Comparison of ENCODE assay signal across 2 cellular contexts in genomic region chr1:53964109-53964508, GRCh38.
TF ChIP-seq lines count a peak whose summit lies in the region.

No MANE protein-coding gene starts in this region.

TF ChIP-seq in GM23338, 12 proteins besides CTCF, POLR2A, EP300 and RAD21:
- TF ChIP-seq EZH2phosphoT487 (IDR thresholded peaks at IDR 0.05; ENCODE audit: unreplicated experiment) (no peak), REST (IDR thresholded peaks at IDR 0.05; ENCODE audit: unreplicated experiment) (no peak), ZNF114 (CRISPR knock-in tag; IDR thresholded peaks at IDR 0.05) (no peak), ETS1 (IDR thresholded peaks at IDR 0.05) (no peak), ZNF331 (CRISPR knock-in tag; IDR thresholded peaks at IDR 0.05; ENCODE audit: low read depth) (no peak), STAT1 (IDR thresholded peaks at IDR 0.05; ENCODE audit: unreplicated experiment) (no peak)

TF ChIP-seq in IMR-90, 13 proteins besides CTCF, POLR2A, EP300 and RAD21:
- no peak for TF ChIP-seq MAFK (IDR thresholded peaks at IDR 0.05; ENCODE audit: low read depth, low read length)
- no peak for TF ChIP-seq CHD1 (IDR thresholded peaks at IDR 0.05; ENCODE audit: low read depth, low read length)
- TF ChIP-seq FOS (IDR thresholded peaks at IDR 0.05; ENCODE audit: low read depth, low read length) = no peak
- TF ChIP-seq NFE2L2 (IDR thresholded peaks at IDR 0.05; ENCODE audit: low read depth, low read length) = no peak
- no peak for TF ChIP-seq ELK1 (IDR thresholded peaks at IDR 0.05; ENCODE audit: borderline replicate concordance, low read depth, low read length)
- no peak for TF ChIP-seq SMC3 (IDR thresholded peaks at IDR 0.05; ENCODE audit: low read depth, low read length)
